In the genomic region with DNA sequence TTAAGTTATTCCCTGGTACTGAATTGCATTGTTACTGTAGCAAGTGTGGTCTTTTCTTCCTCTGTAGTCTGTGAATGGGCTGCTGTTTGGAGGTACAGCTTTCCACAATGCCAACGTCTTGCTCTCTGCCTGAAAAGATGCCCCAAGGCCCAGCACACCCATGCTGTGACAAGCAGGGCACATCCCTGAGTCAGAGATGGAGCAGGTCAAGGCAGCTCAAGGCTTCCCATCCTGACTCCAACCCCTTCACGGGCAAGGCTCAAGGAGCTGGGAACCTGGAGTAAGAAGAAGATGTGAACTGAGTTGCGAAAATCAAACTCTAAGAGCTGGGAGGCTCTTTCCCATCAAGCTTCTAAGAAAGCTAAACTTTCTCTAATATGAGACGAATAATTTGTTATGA, we compare ENCODE assay signal across 27 cellular contexts. TPM values are rescaled to one million over a fixed set of nuclear protein-coding genes. Genes with fewer than 3 reads are reported as not detected.
DNase-seq lines count a peak whose midpoint lies in the region; ATAC-seq, FAIRE-seq and TF ChIP-seq lines count a peak whose summit lies in the region.
"Had no signal": no experiment of that assay in that cellular context is flagged by ENCODE, and none has a peak within 500 bp of the region (broad histone marks: within the 10 kb centered on the region; RNA-seq: fewer than 3 reads in every experiment).

No MANE protein-coding gene starts in this region.

- DNase-seq in heart left ventricle (no peak), left cardiac atrium (no peak), esophagus squamous epithelium (lab: John Stamatoyannopoulos, UW) (no peak), COR-L47 (lab: John Stamatoyannopoulos, UW) (no peak), frontal cortex (ENCODE audit: low spot score in 2 of 2) (no peak)
- DNase-seq in stimulated activated naive CD8-positive, alpha-beta T cell treated with anti-CD3 and anti-CD28 coated beads, Interleukin-15, Interleukin-2, amounts not matched to agents 100 U/mL and 50 U/mL, for 24 hours, result no peak
- DNase-seq: activated CD4-positive, alpha-beta T cell treated with anti-CD3 and anti-CD28 coated beads, Interleukin-2, amount 50 U/mL, for 48 hours; activated T-cell treated with anti-CD3 and anti-CD28 coated beads, Interleukin-2, amount 50 U/mL, for 48 hours; central memory CD4-positive, alpha-beta T cell; midbrain; naive thymus-derived CD4-positive, alpha-beta T cell; NCI-H146; NCI-H2107; NCI-H446 treated with DMSO at 0.1 percent for 48 hours; occipital lobe; upper lobe of left lung had no signal

- no peaks in the 10 kb centered on the region for H3K9me3 ChIP-seq in heart left ventricle
- H3K9me3 ChIP-seq in esophagus squamous epithelium, result no peaks in the 10 kb centered on the region
- no peaks in the 10 kb centered on the region for H3K9me3 ChIP-seq in neutrophil
- H3K9me3 ChIP-seq: prostate gland, upper lobe of left lung had no signal

- H3K4me1 ChIP-seq in heart left ventricle (peaks cover 0 to 80% (median 47%) of the 10 kb centered on the region in 12 donors), esophagus squamous epithelium (peaks cover 0 to 65% (median 39%) of the 10 kb centered on the region in 3 donors), neutrophil (ENCODE audit: control insufficient read depth in 1 of 2, insufficient read depth in 1 of 2, low read depth in 1 of 2, low read length in 1 of 2) (peaks cover 13 to 30% of the 10 kb centered on the region in 2 experiments)
- H3K4me1 ChIP-seq: prostate gland, upper lobe of left lung had no signal

- no peak overlapping the region for H3K4me3 ChIP-seq in heart left ventricle
- no peak overlapping the region for H3K4me3 ChIP-seq in esophagus squamous epithelium
- no peak overlapping the region for H3K4me3 ChIP-seq in neutrophil (ENCODE audit: low read depth in 1 of 2, low read length in 1 of 2)
- H3K4me3 ChIP-seq: GM23338, prostate gland, SK-N-MC, upper lobe of left lung had no signal

- TF ChIP-seq POLR2A in heart left ventricle (IDR thresholded peaks at IDR 0.05) (no peak), esophagus squamous epithelium (IDR thresholded peaks at IDR 0.05) (no peak)

- ATAC-seq in heart left ventricle (no peak), left cardiac atrium (no peak), HG02678 (IDR thresholded peaks at IDR 0.05; ENCODE audit: unreplicated experiment) (no peak)
- ATAC-seq in stimulated activated naive CD8-positive, alpha-beta T cell treated with anti-CD3 and anti-CD28 coated beads, Interleukin-15, Interleukin-2, amounts not matched to agents 100 U/mL and 50 U/mL, for 24 hours, result no peak
- ATAC-seq: activated CD4-positive, CD25-positive, alpha-beta regulatory T cell treated with anti-CD3 and anti-CD28 coated beads, Interleukin-2, amount 50 U/mL, for 24 hours; naive thymus-derived CD4-positive, alpha-beta T cell; stimulated activated effector memory CD8-positive, alpha-beta T cell treated with anti-CD3 and anti-CD28 coated beads, Interleukin-12 subunit alpha, Interleukin-12 subunit beta, amount 100 ng/mL, for 72 hours had no signal

- no peak for FAIRE-seq in frontal cortex (lab: Jason Lieb, UNC)
- FAIRE-seq: astrocyte, D721Med, endometrium, islet of Langerhans had no signal

- peak overlapping the region in 7 of 12 donors; percentile 14 to 67 (median 45) for H3K27ac ChIP-seq in heart left ventricle
- peak overlapping the region; percentile 16 to 61 (median 30) for H3K27ac ChIP-seq in esophagus squamous epithelium
- H3K27ac ChIP-seq in neutrophil, result peak overlapping the region; percentile 60
- H3K27ac ChIP-seq: prostate gland, SK-N-MC, upper lobe of left lung had no signal

- peaks cover 0 to 3% (median 0%) of the 10 kb centered on the region in 9 donors for H3K36me3 ChIP-seq in heart left ventricle
- H3K36me3 ChIP-seq in esophagus squamous epithelium, result peaks cover 0 to 37% (median 0%) of the 10 kb centered on the region in 3 donors
- peaks cover 16% of the 10 kb centered on the region for H3K36me3 ChIP-seq in neutrophil
- H3K36me3 ChIP-seq: prostate gland, upper lobe of left lung had no signal

- TF ChIP-seq CTCF in heart left ventricle (IDR thresholded peaks at IDR 0.05) (no peak), esophagus squamous epithelium (IDR thresholded peaks at IDR 0.05) (no peak), neutrophil (IDR thresholded peaks at IDR 0.05) (no peak)

- intact Hi-C loops in heart left ventricle (cut with DNase I), result loop anchor here in 1 of 10 donors (10.0 kb wide), 1 partner anchor 127 kb away; no protein-coding TSS in a partner anchor
- intact Hi-C loops in left cardiac atrium (cut with DNase I), result no loop called here
- intact Hi-C loops in esophagus squamous epithelium (cut with DNase I), result no loop called here

- H3K27me3 ChIP-seq in heart left ventricle, result no peaks in the 10 kb centered on the region
- no peaks in the 10 kb centered on the region for H3K27me3 ChIP-seq in esophagus squamous epithelium
- no peaks in the 10 kb centered on the region for H3K27me3 ChIP-seq in neutrophil
- H3K27me3 ChIP-seq: upper lobe of left lung had no signal

- 54 to 81% (median 64%) methylated on average over 4 of the region's 4 CpGs for WGBS in heart left ventricle, 4 donors
- WGBS in esophagus squamous epithelium, 2 donors, result 26 to 56% methylated on average over 3 to 4 of the region's 4 CpGs

RNA-seq across cellular contexts. Expression of a gene that starts 27.2 kb away (rescaled TPM):
- total RNA-seq in heart left ventricle, result 100 to 1,000 TPM; 262 to 589 (median 387) TPM
- 100 to 1,000 TPM in 1 of 2 donors, 10 to 100 TPM in 1; 95.2 to 139 TPM for polyA plus RNA-seq in heart left ventricle
- total RNA-seq in left cardiac atrium, result 100 to 1,000 TPM; 203 to 250 TPM
- total RNA-seq in esophagus squamous epithelium, result 100 to 1,000 TPM in 2 of 4 donors, 10 to 100 TPM in 2; 71.1 to 227 (median 147) TPM
- total RNA-seq in frontal cortex, result 16.7 TPM
